ENCODE assay signal across 11 cellular contexts in the genomic region with DNA sequence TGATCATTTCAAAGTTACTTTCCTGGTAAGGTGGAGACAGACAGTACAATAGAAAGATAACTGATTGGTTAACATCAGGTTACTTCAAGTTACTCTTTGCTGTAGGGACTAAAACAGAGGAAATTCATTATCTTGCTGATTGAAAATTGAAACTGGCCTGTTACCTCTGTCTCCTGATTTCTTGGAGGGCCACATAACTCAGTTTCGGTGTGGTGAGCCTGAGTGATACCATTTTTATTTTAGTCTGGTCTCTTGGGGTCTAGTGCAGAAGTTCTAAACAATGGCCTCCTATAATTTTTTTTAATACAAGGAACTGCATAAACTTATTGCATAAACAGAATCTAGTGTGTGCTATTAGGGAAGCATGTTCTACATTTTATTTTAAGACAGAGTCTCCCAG. TPM values are rescaled to one million over a fixed set of nuclear protein-coding genes. Genes with fewer than 3 reads are reported as not detected.
DNase-seq lines count a peak whose midpoint lies in the region; ATAC-seq and TF ChIP-seq lines count a peak whose summit lies in the region.
"Had no signal": no experiment of that assay in that cellular context is flagged by ENCODE, and none has a peak within 500 bp of the region (broad histone marks: within the 10 kb centered on the region; RNA-seq: fewer than 3 reads in every experiment).

No MANE protein-coding gene starts in this region.

- intact Hi-C loops in activated CD4-positive, alpha-beta T cell treated with anti-CD3 and anti-CD28 coated beads, Interleukin-2, amount 10 ng/mL, durations not matched to agents 24 days and 14 days (cut with micrococcal nuclease): no loop called here
- intact Hi-C loops in PC-9 (cut with micrococcal nuclease; ENCODE audit: unreplicated experiment): no loop called here
- intact Hi-C loops in lower leg skin (cut with DNase I; ENCODE audit: low total_unique reads): no loop called here

- no peaks in the 10 kb centered on the region for H3K27me3 ChIP-seq in PC-9 (ENCODE audit: insufficient read depth, low read depth)
- no peaks in the 10 kb centered on the region for H3K27me3 ChIP-seq in effector memory CD4-positive, alpha-beta T cell (replicated peaks; ENCODE audit: control insufficient read depth, insufficient read depth, low read length, poor library complexity, severe bottlenecking)

- peak overlapping the region; percentile 81 for H3K4me2 ChIP-seq in PC-9

- ATAC-seq in stimulated activated memory B cell treated with anti-CD40 and anti-IgM and Interleukin-4, amounts not matched to agents 10 μg/mL and 1 μg/mL and 100 μg/mL, for 72 hours: no peak
- ATAC-seq in HG02798 (IDR thresholded peaks at IDR 0.05; ENCODE audit: poor library complexity, unreplicated experiment): no peak

- no TSS peak for BruUV-seq in PC-9 (replicated peaks; lab: Mats Ljungman, UMichigan)

- peaks cover 25% of the 10 kb centered on the region for H3K4me1 ChIP-seq in PC-9 (replicated peaks; ENCODE audit: insufficient read depth)
- H3K4me1 ChIP-seq in effector memory CD4-positive, alpha-beta T cell (ENCODE audit: control insufficient read depth, insufficient read depth, low read length, poor library complexity, severe bottlenecking): peaks cover 23% of the 10 kb centered on the region

- peak overlapping the region; percentile 95 for H3K4me3 Mint-ChIP-seq in activated CD4-positive, alpha-beta T cell treated with anti-CD3 and anti-CD28 coated beads, Interleukin-2, amount 10 ng/mL, durations not matched to agents 24 days and 14 days
- peak overlapping the region; percentile 97 for H3K4me3 Mint-ChIP-seq in stimulated activated memory B cell treated with anti-CD40 and anti-IgM and Interleukin-4, amounts not matched to agents 10 μg/mL and 1 μg/mL and 100 μg/mL, for 72 hours

- peak overlapping the region; percentile 66; the same call in 1 of the 2 replicates for H3K4me3 ChIP-seq in PC-9
- peak overlapping the region; percentile 86 for H3K4me3 ChIP-seq in effector memory CD4-positive, alpha-beta T cell (ENCODE audit: insufficient read depth, low read depth, low read length, poor library complexity, severe bottlenecking)
- no peak overlapping the region for H3K4me3 ChIP-seq in lower leg skin (ENCODE audit: low read depth, poor library complexity, severe bottlenecking)

- H3K27me3 Mint-ChIP-seq in activated CD4-positive, alpha-beta T cell treated with anti-CD3 and anti-CD28 coated beads, Interleukin-2, amount 10 ng/mL, durations not matched to agents 24 days and 14 days: no peaks in the 10 kb centered on the region
- H3K27me3 Mint-ChIP-seq in stimulated activated memory B cell treated with anti-CD40 and anti-IgM and Interleukin-4, amounts not matched to agents 10 μg/mL and 1 μg/mL and 100 μg/mL, for 72 hours: no peaks in the 10 kb centered on the region

- H3K9me3 ChIP-seq in PC-9 (ENCODE audit: insufficient read depth, low read depth): no peaks in the 10 kb centered on the region
- no peaks in the 10 kb centered on the region for H3K9me3 ChIP-seq in effector memory CD4-positive, alpha-beta T cell (ENCODE audit: control insufficient read depth, low read length)

- no peaks in the 10 kb centered on the region for H3K9me2 ChIP-seq in PC-9 (ENCODE audit: insufficient read depth)

- H3K27ac ChIP-seq in PC-9: no peak overlapping the region
- H3K27ac ChIP-seq in effector memory CD4-positive, alpha-beta T cell (ENCODE audit: insufficient read depth, low read length, poor library complexity, severe bottlenecking): peak overlapping the region; percentile 86

- H3K36me3 Mint-ChIP-seq in activated CD4-positive, alpha-beta T cell treated with anti-CD3 and anti-CD28 coated beads, Interleukin-2, amount 10 ng/mL, durations not matched to agents 24 days and 14 days (ENCODE audit: low read depth): peaks cover 11% of the 10 kb centered on the region
- H3K36me3 Mint-ChIP-seq in stimulated activated memory B cell treated with anti-CD40 and anti-IgM and Interleukin-4, amounts not matched to agents 10 μg/mL and 1 μg/mL and 100 μg/mL, for 72 hours: peaks cover 6% of the 10 kb centered on the region

- TF ChIP-seq CTCF in PC-9 (conservative IDR thresholded peaks at IDR 0.05) (no peak), lower leg skin (IDR thresholded peaks at IDR 0.05) (no peak)

- CTCF ChIA-PET in PC-9 (lab: Charles Lee): no interaction called here

- POLR2A ChIA-PET in PC-9 (lab: Charles Lee; ENCODE audit: unreplicated experiment): interaction anchor here (0.7 kb wide), 2 partner anchors 24 to 789 kb away, joined by 3 read pairs; no protein-coding TSS in a partner anchor

- H3K79me2 ChIP-seq in PC-9 (ENCODE audit: low read depth): peaks cover 29% of the 10 kb centered on the region

- no peaks in the 10 kb centered on the region for H3K9me3 Mint-ChIP-seq in activated CD4-positive, alpha-beta T cell treated with anti-CD3 and anti-CD28 coated beads, Interleukin-2, amount 10 ng/mL, durations not matched to agents 24 days and 14 days
- H3K9me3 Mint-ChIP-seq in stimulated activated memory B cell treated with anti-CD40 and anti-IgM and Interleukin-4, amounts not matched to agents 10 μg/mL and 1 μg/mL and 100 μg/mL, for 72 hours: no peaks in the 10 kb centered on the region

- DNase-seq in activated CD4-positive, alpha-beta T cell treated with anti-CD3 and anti-CD28 coated beads, Interleukin-2, amount 10 ng/mL, durations not matched to agents 24 days and 14 days: no peak
- no peak for DNase-seq in activated CD4-positive, alpha-beta T cell treated with anti-CD3 and anti-CD28 coated beads, Interleukin-2, amount 50 U/mL, for 4 hours
- DNase-seq in PC-9 (no peak), lower leg skin (ENCODE audit: low spot score in 2 of 2) (no peak), NCI-H510A (lab: John Stamatoyannopoulos, UW) (no peak)
- DNase-seq in effector memory CD4-positive, alpha-beta T cell: no peak
- DNase-seq: IMR-90, midbrain, NCI-H524 had no signal

- H3K27ac Mint-ChIP-seq in activated CD4-positive, alpha-beta T cell treated with anti-CD3 and anti-CD28 coated beads, Interleukin-2, amount 10 ng/mL, durations not matched to agents 24 days and 14 days: peak overlapping the region; percentile 99
- peak overlapping the region; percentile 92 for H3K27ac Mint-ChIP-seq in stimulated activated memory B cell treated with anti-CD40 and anti-IgM and Interleukin-4, amounts not matched to agents 10 μg/mL and 1 μg/mL and 100 μg/mL, for 72 hours

- H3F3A ChIP-seq in PC-9 (ENCODE audit: insufficient read depth, low read depth): no peaks in the 10 kb centered on the region

- no peaks in the 10 kb centered on the region for H4K20me1 ChIP-seq in PC-9 (ENCODE audit: insufficient read depth)

- no peak for TF ChIP-seq POLR2A in lower leg skin (IDR thresholded peaks at IDR 0.05)

- H2AFZ ChIP-seq in PC-9: no peak overlapping the region; the same call in 1 of the 2 replicates

- peaks cover 31% of the 10 kb centered on the region for H3K4me1 Mint-ChIP-seq in activated CD4-positive, alpha-beta T cell treated with anti-CD3 and anti-CD28 coated beads, Interleukin-2, amount 10 ng/mL, durations not matched to agents 24 days and 14 days
- H3K4me1 Mint-ChIP-seq in stimulated activated memory B cell treated with anti-CD40 and anti-IgM and Interleukin-4, amounts not matched to agents 10 μg/mL and 1 μg/mL and 100 μg/mL, for 72 hours: peaks cover 37% of the 10 kb centered on the region

- WGBS in lower leg skin, 2 donors: 84 to 89% methylated on average over 1 of the region's 1 CpG

- no peaks in the 10 kb centered on the region for H3K36me3 ChIP-seq in PC-9 (ENCODE audit: low read depth)
- no peaks in the 10 kb centered on the region for H3K36me3 ChIP-seq in effector memory CD4-positive, alpha-beta T cell (ENCODE audit: control insufficient read depth, insufficient read depth, low read length)

RNA-seq across cellular contexts. Expression of gene ICE2, which starts 1.2 kb away (rescaled TPM):
- total RNA-seq in activated CD4-positive, alpha-beta T cell treated with anti-CD3 and anti-CD28 coated beads, Interleukin-2, amount 10 ng/mL, durations not matched to agents 24 days and 14 days: 55.4 and 62.6 TPM in 2 replicates
- 64.1 and 67.5 TPM in 2 replicates for total RNA-seq in PC-9 (2021)
- 10 to 100 TPM; 14.4 to 21.2 (median 17.5) TPM for total RNA-seq in lower leg skin
